ENCODE assay signal across 25 cellular contexts in genomic region chr12:131269551-131269950, GRCh38.
"Had no signal": no experiment of that assay in that cellular context is flagged by ENCODE, and none has a peak within 500 bp of the region (broad histone marks: within the 10 kb centered on the region; RNA-seq: fewer than 3 reads in every experiment).

No MANE protein-coding gene starts in this region.

- H3K27ac ChIP-seq: heart left ventricle, hepatocyte, left lung, right atrium auricular region, right lobe of liver, testis, tibial artery, uterus had no signal

- H3K36me3 Mint-ChIP-seq: memory B cell; naive thymus-derived CD8-positive, alpha-beta T cell; stimulated activated naive B cell treated with anti-CD40 and anti-IgM and Interleukin-4, amounts not matched to agents 10 μg/mL and 1 μg/mL and 100 μg/mL, for 72 hours had no signal

- H3K4me3 ChIP-seq: heart left ventricle, hepatocyte, left lung, mucosa of descending colon, ovary, right atrium auricular region, right lobe of liver, stomach, testis, tibial artery, uterus had no signal

- FAIRE-seq: keratinocyte had no signal

- H3K27me3 ChIP-seq: heart left ventricle, hepatocyte, left lung, ovary, right atrium auricular region, right lobe of liver, stomach, testis, tibial artery, uterus had no signal

- ATAC-seq: heart left ventricle; left colon; left lung; mucosa of descending colon; naive thymus-derived CD8-positive, alpha-beta T cell; stimulated activated naive CD8-positive, alpha-beta T cell treated with anti-CD3 and anti-CD28 coated beads, Interleukin-15, Interleukin-2, amounts not matched to agents 100 U/mL and 50 U/mL, for 24 hours had no signal

- DNase-seq: left colon; left lung; midbrain; naive thymus-derived CD8-positive, alpha-beta T cell; ovary; stimulated activated CD4-positive, alpha-beta T cell treated with anti-CD3 and anti-CD28 coated beads, Interleukin-12 subunit alpha, Interleukin-12 subunit beta, amount 100 ng/mL, for 4 hours; stimulated activated CD4-positive, alpha-beta T cell treated with anti-CD3 and anti-CD28 coated beads, Interleukin-15, amount 100 ng/mL, for 24 hours; stimulated activated CD4-positive, alpha-beta T cell treated with anti-CD3 and anti-CD28 coated beads, Interleukin-2, amount 100 ng/mL, for 24 hours; stimulated activated CD4-positive, alpha-beta T cell treated with anti-CD3 and anti-CD28 coated beads, Interleukin-4, amount 100 ng/mL, for 1 hour; stimulated activated naive B cell treated with anti-CD40 and anti-IgM and Interleukin-4, amounts not matched to agents 10 μg/mL and 1 μg/mL and 100 μg/mL, for 72 hours; stimulated activated naive CD8-positive, alpha-beta T cell treated with anti-CD3 and anti-CD28 coated beads, Interleukin-15, Interleukin-2, amounts not matched to agents 100 U/mL and 50 U/mL, for 24 hours; stomach; testis; tibial artery; trophoblast cell; uterus had no signal

- H3K36me3 ChIP-seq: heart left ventricle, left lung, ovary, right atrium auricular region, right lobe of liver, stomach, tibial artery, uterus had no signal

- H2AFZ ChIP-seq: hepatocyte had no signal

- H3K79me2 ChIP-seq: hepatocyte had no signal

- H3K4me1 ChIP-seq: left lung, right lobe of liver, stomach, uterus had no signal

- H3K9me3 ChIP-seq: heart left ventricle, left lung, mucosa of descending colon, ovary, right atrium auricular region, right lobe of liver, stomach, testis, tibial artery, uterus had no signal

- H3K4me1 Mint-ChIP-seq: memory B cell; naive thymus-derived CD8-positive, alpha-beta T cell; stimulated activated naive B cell treated with anti-CD40 and anti-IgM and Interleukin-4, amounts not matched to agents 10 μg/mL and 1 μg/mL and 100 μg/mL, for 72 hours had no signal

- H3K4me2 ChIP-seq: hepatocyte had no signal

- H3K4me3 Mint-ChIP-seq: memory B cell; naive thymus-derived CD8-positive, alpha-beta T cell; nephron; stimulated activated naive B cell treated with anti-CD40 and anti-IgM and Interleukin-4, amounts not matched to agents 10 μg/mL and 1 μg/mL and 100 μg/mL, for 72 hours had no signal

- H3K27ac Mint-ChIP-seq: memory B cell; naive thymus-derived CD8-positive, alpha-beta T cell; nephron; progenitor cell of endocrine pancreas; stimulated activated naive B cell treated with anti-CD40 and anti-IgM and Interleukin-4, amounts not matched to agents 10 μg/mL and 1 μg/mL and 100 μg/mL, for 72 hours had no signal

- H3K9me3 Mint-ChIP-seq: memory B cell; naive thymus-derived CD8-positive, alpha-beta T cell; nephron; stimulated activated naive B cell treated with anti-CD40 and anti-IgM and Interleukin-4, amounts not matched to agents 10 μg/mL and 1 μg/mL and 100 μg/mL, for 72 hours had no signal

- H3K27me3 Mint-ChIP-seq: naive thymus-derived CD8-positive, alpha-beta T cell; stimulated activated naive B cell treated with anti-CD40 and anti-IgM and Interleukin-4, amounts not matched to agents 10 μg/mL and 1 μg/mL and 100 μg/mL, for 72 hours had no signal
